In the genomic region with DNA sequence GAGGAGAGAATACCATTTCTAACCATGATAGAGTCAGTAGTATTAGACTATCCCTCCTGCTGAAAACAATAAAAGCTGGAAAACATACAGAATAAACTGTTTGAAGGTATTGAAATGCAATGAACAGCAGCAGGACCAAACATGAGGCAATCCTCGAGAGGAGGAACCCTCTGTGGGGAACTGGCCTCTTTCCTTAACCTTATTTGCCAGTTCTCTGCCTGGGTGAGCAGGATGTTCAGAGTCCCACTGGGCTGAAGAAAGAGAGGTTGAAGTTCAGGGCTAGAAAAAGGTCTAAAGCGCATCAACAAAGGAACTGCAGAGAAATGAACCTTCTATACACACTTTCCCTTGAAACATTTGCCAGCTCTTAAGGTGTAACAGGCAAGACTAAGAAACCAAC, we compare ENCODE assay signal across 1 cellular context.
TF ChIP-seq lines count a peak whose summit lies in the region.

No MANE protein-coding gene starts in this region.

TF ChIP-seq in GM23338, 12 proteins besides CTCF, POLR2A, EP300 and RAD21 (continued from another document):
- TF ChIP-seq, protein P1, sequence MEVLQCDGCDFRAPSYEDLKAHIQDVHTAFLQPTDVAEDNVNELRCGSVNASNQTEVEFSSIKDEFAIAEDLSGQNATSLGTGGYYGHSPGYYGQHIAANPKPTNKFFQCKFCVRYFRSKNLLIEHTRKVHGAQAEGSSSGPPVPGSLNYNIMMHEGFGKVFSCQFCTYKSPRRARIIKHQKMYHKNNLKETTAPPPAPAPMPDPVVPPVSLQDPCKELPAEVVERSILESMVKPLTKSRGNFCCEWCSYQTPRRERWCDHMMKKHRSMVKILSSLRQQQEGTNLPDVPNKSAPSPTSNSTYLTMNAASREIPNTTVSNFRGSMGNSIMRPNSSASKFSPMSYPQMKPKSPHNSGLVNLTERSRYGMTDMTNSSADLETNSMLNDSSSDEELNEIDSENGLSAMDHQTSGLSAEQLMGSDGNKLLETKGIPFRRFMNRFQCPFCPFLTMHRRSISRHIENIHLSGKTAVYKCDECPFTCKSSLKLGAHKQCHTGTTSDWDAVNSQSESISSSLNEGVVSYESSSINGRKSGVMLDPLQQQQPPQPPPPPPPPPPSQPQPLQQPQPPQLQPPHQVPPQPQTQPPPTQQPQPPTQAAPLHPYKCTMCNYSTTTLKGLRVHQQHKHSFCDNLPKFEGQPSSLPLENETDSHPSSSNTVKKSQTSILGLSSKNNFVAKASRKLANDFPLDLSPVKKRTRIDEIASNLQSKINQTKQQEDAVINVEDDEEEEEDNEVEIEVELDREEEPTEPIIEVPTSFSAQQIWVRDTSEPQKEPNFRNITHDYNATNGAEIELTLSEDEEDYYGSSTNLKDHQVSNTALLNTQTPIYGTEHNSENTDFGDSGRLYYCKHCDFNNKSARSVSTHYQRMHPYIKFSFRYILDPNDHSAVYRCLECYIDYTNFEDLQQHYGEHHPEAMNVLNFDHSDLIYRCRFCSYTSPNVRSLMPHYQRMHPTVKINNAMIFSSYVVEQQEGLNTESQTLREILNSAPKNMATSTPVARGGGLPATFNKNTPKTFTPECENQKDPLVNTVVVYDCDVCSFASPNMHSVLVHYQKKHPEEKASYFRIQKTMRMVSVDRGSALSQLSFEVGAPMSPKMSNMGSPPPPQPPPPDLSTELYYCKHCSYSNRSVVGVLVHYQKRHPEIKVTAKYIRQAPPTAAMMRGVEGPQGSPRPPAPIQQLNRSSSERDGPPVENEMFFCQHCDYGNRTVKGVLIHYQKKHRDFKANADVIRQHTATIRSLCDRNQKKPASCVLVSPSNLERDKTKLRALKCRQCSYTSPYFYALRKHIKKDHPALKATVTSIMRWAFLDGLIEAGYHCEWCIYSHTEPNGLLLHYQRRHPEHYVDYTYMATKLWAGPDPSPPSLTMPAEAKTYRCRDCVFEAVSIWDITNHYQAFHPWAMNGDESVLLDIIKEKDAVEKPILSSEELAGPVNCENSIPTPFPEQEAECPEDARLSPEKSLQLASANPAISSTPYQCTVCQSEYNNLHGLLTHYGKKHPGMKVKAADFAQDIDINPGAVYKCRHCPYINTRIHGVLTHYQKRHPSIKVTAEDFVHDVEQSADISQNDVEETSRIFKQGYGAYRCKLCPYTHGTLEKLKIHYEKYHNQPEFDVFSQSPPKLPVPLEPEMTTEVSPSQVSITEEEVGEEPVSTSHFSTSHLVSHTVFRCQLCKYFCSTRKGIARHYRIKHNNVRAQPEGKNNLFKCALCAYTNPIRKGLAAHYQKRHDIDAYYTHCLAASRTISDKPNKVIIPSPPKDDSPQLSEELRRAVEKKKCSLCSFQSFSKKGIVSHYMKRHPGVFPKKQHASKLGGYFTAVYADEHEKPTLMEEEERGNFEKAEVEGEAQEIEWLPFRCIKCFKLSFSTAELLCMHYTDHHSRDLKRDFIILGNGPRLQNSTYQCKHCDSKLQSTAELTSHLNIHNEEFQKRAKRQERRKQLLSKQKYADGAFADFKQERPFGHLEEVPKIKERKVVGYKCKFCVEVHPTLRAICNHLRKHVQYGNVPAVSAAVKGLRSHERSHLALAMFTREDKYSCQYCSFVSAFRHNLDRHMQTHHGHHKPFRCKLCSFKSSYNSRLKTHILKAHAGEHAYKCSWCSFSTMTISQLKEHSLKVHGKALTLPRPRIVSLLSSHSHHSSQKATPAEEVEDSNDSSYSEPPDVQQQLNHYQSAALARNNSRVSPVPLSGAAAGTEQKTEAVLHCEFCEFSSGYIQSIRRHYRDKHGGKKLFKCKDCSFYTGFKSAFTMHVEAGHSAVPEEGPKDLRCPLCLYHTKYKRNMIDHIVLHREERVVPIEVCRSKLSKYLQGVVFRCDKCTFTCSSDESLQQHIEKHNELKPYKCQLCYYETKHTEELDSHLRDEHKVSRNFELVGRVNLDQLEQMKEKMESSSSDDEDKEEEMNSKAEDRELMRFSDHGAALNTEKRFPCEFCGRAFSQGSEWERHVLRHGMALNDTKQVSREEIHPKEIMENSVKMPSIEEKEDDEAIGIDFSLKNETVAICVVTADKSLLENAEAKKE (CRISPR knock-in tag; IDR thresholded peaks at IDR 0.05), result no peak
- TF ChIP-seq ZNF331 (CRISPR knock-in tag; IDR thresholded peaks at IDR 0.05; ENCODE audit: low read depth), result no peak
- TF ChIP-seq, protein P2, sequence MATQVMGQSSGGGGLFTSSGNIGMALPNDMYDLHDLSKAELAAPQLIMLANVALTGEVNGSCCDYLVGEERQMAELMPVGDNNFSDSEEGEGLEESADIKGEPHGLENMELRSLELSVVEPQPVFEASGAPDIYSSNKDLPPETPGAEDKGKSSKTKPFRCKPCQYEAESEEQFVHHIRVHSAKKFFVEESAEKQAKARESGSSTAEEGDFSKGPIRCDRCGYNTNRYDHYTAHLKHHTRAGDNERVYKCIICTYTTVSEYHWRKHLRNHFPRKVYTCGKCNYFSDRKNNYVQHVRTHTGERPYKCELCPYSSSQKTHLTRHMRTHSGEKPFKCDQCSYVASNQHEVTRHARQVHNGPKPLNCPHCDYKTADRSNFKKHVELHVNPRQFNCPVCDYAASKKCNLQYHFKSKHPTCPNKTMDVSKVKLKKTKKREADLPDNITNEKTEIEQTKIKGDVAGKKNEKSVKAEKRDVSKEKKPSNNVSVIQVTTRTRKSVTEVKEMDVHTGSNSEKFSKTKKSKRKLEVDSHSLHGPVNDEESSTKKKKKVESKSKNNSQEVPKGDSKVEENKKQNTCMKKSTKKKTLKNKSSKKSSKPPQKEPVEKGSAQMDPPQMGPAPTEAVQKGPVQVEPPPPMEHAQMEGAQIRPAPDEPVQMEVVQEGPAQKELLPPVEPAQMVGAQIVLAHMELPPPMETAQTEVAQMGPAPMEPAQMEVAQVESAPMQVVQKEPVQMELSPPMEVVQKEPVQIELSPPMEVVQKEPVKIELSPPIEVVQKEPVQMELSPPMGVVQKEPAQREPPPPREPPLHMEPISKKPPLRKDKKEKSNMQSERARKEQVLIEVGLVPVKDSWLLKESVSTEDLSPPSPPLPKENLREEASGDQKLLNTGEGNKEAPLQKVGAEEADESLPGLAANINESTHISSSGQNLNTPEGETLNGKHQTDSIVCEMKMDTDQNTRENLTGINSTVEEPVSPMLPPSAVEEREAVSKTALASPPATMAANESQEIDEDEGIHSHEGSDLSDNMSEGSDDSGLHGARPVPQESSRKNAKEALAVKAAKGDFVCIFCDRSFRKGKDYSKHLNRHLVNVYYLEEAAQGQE (IDR thresholded peaks at IDR 0.05; ENCODE audit: unreplicated experiment), result no peak
- TF ChIP-seq, protein P3, sequence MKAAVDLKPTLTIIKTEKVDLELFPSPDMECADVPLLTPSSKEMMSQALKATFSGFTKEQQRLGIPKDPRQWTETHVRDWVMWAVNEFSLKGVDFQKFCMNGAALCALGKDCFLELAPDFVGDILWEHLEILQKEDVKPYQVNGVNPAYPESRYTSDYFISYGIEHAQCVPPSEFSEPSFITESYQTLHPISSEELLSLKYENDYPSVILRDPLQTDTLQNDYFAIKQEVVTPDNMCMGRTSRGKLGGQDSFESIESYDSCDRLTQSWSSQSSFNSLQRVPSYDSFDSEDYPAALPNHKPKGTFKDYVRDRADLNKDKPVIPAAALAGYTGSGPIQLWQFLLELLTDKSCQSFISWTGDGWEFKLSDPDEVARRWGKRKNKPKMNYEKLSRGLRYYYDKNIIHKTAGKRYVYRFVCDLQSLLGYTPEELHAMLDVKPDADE (IDR thresholded peaks at IDR 0.05), result no peak
